In the genomic region with DNA sequence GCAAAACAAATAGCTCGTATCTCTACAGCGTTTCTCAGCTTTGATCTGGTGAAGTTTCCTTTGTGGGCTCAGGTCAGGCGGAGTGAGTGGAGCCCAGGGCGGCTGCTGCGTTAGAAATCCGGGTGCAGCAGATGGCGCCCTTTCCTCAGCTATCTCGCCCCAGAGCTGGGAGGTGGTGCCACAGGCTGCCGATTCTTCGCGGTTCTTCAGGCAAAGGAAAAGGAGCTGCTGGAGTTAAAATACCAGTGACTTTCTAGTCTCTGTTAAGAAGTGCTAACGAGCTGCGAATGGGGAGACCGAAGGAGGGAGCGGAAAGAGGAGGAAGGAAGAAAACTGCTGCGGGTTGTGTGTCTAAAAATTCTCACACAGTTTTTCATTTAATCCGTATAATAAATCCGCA, we compare ENCODE assay signal across 8 cellular contexts.
DNase-seq lines count a peak whose midpoint lies in the region; ATAC-seq and TF ChIP-seq lines count a peak whose summit lies in the region.

No MANE protein-coding gene starts in this region.

- H3K4me3 ChIP-seq in heart left ventricle: peak overlapping the region in 2 of 12 donors; percentile 10 to 32

- ATAC-seq in HG03378 (IDR thresholded peaks at IDR 0.05; ENCODE audit: unreplicated experiment) (peak; percentile 91), heart left ventricle (peak; percentile 75 to 97 (median 93))

- H3K27ac ChIP-seq in heart left ventricle: no peak overlapping the region

- DNase-seq in AML-193 (lab: John Stamatoyannopoulos, UW) (peak; percentile 26 to 34), GM19238 (ENCODE audit: insufficient read length, low spot score) (peak; percentile 15), SK-N-DZ (ENCODE audit: low spot score) (peak; percentile 32), heart left ventricle (peak; percentile 50 to 83 (median 64)), renal cortical epithelial cell (ENCODE audit: low read depth) (peak; percentile 52), NCI-H510A (lab: John Stamatoyannopoulos, UW) (no peak)
- peak; percentile 75 for DNase-seq in activated naive CD4-positive, alpha-beta T cell treated with anti-CD3 and anti-CD28 coated beads, Interleukin-2, amount 10 ng/mL, durations not matched to agents 7 days and 5 days

- peaks cover 23% of the 10 kb centered on the region for H3K27me3 Mint-ChIP-seq in activated naive CD4-positive, alpha-beta T cell treated with anti-CD3 and anti-CD28 coated beads, Interleukin-2, amount 10 ng/mL, durations not matched to agents 7 days and 5 days

- H3K27me3 ChIP-seq in heart left ventricle: peaks cover 0 to 3% (median 0%) of the 10 kb centered on the region in 9 donors

- no peak for TF ChIP-seq POLR2A in heart left ventricle (IDR thresholded peaks at IDR 0.05)

- H3K9me3 Mint-ChIP-seq in activated naive CD4-positive, alpha-beta T cell treated with anti-CD3 and anti-CD28 coated beads, Interleukin-2, amount 10 ng/mL, durations not matched to agents 7 days and 5 days: no peaks in the 10 kb centered on the region

- no peak overlapping the region for H3K27ac Mint-ChIP-seq in activated naive CD4-positive, alpha-beta T cell treated with anti-CD3 and anti-CD28 coated beads, Interleukin-2, amount 10 ng/mL, durations not matched to agents 7 days and 5 days

- peaks cover 4% of the 10 kb centered on the region for H3K4me1 Mint-ChIP-seq in activated naive CD4-positive, alpha-beta T cell treated with anti-CD3 and anti-CD28 coated beads, Interleukin-2, amount 10 ng/mL, durations not matched to agents 7 days and 5 days

- H3K4me1 ChIP-seq in heart left ventricle: peaks cover 0 to 4% (median 0%) of the 10 kb centered on the region in 12 donors

- WGBS in heart left ventricle, 4 donors: 11 to 21% (median 16%) methylated on average over 18 of the region's 18 CpGs

- peak; percentile 47 to 80 (median 66) for TF ChIP-seq CTCF in heart left ventricle (IDR thresholded peaks at IDR 0.05)

- no peak overlapping the region for H3K4me3 Mint-ChIP-seq in activated naive CD4-positive, alpha-beta T cell treated with anti-CD3 and anti-CD28 coated beads, Interleukin-2, amount 10 ng/mL, durations not matched to agents 7 days and 5 days

- CTCF ChIA-PET in activated naive CD4-positive, alpha-beta T cell treated with anti-CD3 and anti-CD28 coated beads, Interleukin-2, amount 10 ng/mL, durations not matched to agents 7 days and 5 days (lab: Charles Lee): interaction anchor here (0.6 to 2.0 kb wide), 19 partner anchors 9 to 615 kb away, joined by 3 to 21 read pairs (median 4); no protein-coding TSS in a partner anchor

- peaks cover 0 to 12% (median 0%) of the 10 kb centered on the region in 9 donors for H3K36me3 ChIP-seq in heart left ventricle

- intact Hi-C loops in heart left ventricle (cut with DNase I): loop anchor here in 8 of 10 donors (1.0 to 10.0 kb wide), 8 partner anchors 43 to 1101 kb away; no protein-coding TSS in a partner anchor

- no peaks in the 10 kb centered on the region for H3K9me3 ChIP-seq in heart left ventricle

- H3K36me3 Mint-ChIP-seq in activated naive CD4-positive, alpha-beta T cell treated with anti-CD3 and anti-CD28 coated beads, Interleukin-2, amount 10 ng/mL, durations not matched to agents 7 days and 5 days: no peaks in the 10 kb centered on the region
